In genomic region chr13:52884429-52884828, GRCh38 we compare ENCODE assay signal across 28 cellular contexts. TPM values are rescaled to one million over a fixed set of nuclear protein-coding genes. Genes with fewer than 3 reads are reported as not detected.
"Had no signal": no experiment of that assay in that cellular context is flagged by ENCODE, and none has a peak within 500 bp of the region (broad histone marks: within the 10 kb centered on the region; RNA-seq: fewer than 3 reads in every experiment).

No MANE protein-coding gene starts in this region.

- H3K4me3 ChIP-seq: coronary artery, esophagus squamous epithelium, ovary, smooth muscle cell, testis, transverse colon, upper lobe of right lung, uterus had no signal

- H3K27ac ChIP-seq: coronary artery, esophagus squamous epithelium, ovary, testis, transverse colon, upper lobe of right lung had no signal

- H3K27ac Mint-ChIP-seq: naive thymus-derived CD4-positive, alpha-beta T cell; stimulated activated memory B cell treated with anti-CD40 and anti-IgM and Interleukin-4, amounts not matched to agents 10 μg/mL and 1 μg/mL and 100 μg/mL, for 72 hours had no signal

- H3K9me3 Mint-ChIP-seq: stimulated activated memory B cell treated with anti-CD40 and anti-IgM and Interleukin-4, amounts not matched to agents 10 μg/mL and 1 μg/mL and 100 μg/mL, for 72 hours had no signal

- DNase-seq: dermis blood vessel endothelial cell; effector memory CD4-positive, alpha-beta T cell; erythroblast; esophagus squamous epithelium; hypothalamus; mammary epithelial cell; mesendoderm; midbrain; naive thymus-derived CD4-positive, alpha-beta T cell; occipital lobe; ovary; posterior cingulate gyrus; stimulated activated CD4-positive, alpha-beta T cell treated with anti-CD3 and anti-CD28 coated beads, Interleukin-2, amount 100 ng/mL, for 24 hours; stimulated activated CD4-positive, alpha-beta T cell treated with anti-CD3 and anti-CD28 coated beads, Interleukin-4, amount 100 ng/mL, for 4 hours; stimulated activated naive CD8-positive, alpha-beta T cell treated with anti-CD3 and anti-CD28 coated beads, Interleukin-15, Interleukin-2, amounts not matched to agents 100 U/mL and 50 U/mL, for 24 hours; substantia nigra; testis; transverse colon; upper lobe of right lung; uterus had no signal

- H3K27me3 ChIP-seq: esophagus squamous epithelium, ovary, testis, transverse colon, upper lobe of right lung, uterus had no signal

- H3K36me3 Mint-ChIP-seq: naive thymus-derived CD4-positive, alpha-beta T cell; stimulated activated memory B cell treated with anti-CD40 and anti-IgM and Interleukin-4, amounts not matched to agents 10 μg/mL and 1 μg/mL and 100 μg/mL, for 72 hours had no signal

- H3K4me1 Mint-ChIP-seq: naive thymus-derived CD4-positive, alpha-beta T cell; stimulated activated memory B cell treated with anti-CD40 and anti-IgM and Interleukin-4, amounts not matched to agents 10 μg/mL and 1 μg/mL and 100 μg/mL, for 72 hours had no signal

- H3K4me1 ChIP-seq: testis, transverse colon, upper lobe of right lung, uterus had no signal

- H3K9me3 ChIP-seq: esophagus squamous epithelium, ovary, testis, transverse colon, upper lobe of right lung, uterus had no signal

- ATAC-seq: naive thymus-derived CD4-positive, alpha-beta T cell; sciatic nerve; stimulated activated memory B cell treated with anti-CD40 and anti-IgM and Interleukin-4, amounts not matched to agents 10 μg/mL and 1 μg/mL and 100 μg/mL, for 72 hours; stimulated activated naive CD8-positive, alpha-beta T cell treated with anti-CD3 and anti-CD28 coated beads, Interleukin-15, Interleukin-2, amounts not matched to agents 100 U/mL and 50 U/mL, for 24 hours; upper lobe of right lung had no signal

- H3K36me3 ChIP-seq: esophagus squamous epithelium, ovary, transverse colon, upper lobe of right lung, uterus had no signal

- H3K4me2 ChIP-seq: smooth muscle cell had no signal

- H3K4me3 Mint-ChIP-seq: naive thymus-derived CD4-positive, alpha-beta T cell; stimulated activated memory B cell treated with anti-CD40 and anti-IgM and Interleukin-4, amounts not matched to agents 10 μg/mL and 1 μg/mL and 100 μg/mL, for 72 hours had no signal

RNA-seq across cellular contexts. Expression of gene PCDH8, which starts 36.0 kb away (rescaled TPM):
- total RNA-seq: dermis blood vessel endothelial cell; esophagus squamous epithelium; fibroblast of villous mesenchyme; mucosa of gallbladder; naive thymus-derived CD4-positive, alpha-beta T cell; ovary; pulmonary artery endothelial cell; upper lobe of right lung had no signal
- polyA plus RNA-seq: keratinocyte; mammary epithelial cell; naive thymus-derived CD4-positive, alpha-beta T cell had no signal
